19 cellular contexts compared by ENCODE assay signal in the genomic region with DNA sequence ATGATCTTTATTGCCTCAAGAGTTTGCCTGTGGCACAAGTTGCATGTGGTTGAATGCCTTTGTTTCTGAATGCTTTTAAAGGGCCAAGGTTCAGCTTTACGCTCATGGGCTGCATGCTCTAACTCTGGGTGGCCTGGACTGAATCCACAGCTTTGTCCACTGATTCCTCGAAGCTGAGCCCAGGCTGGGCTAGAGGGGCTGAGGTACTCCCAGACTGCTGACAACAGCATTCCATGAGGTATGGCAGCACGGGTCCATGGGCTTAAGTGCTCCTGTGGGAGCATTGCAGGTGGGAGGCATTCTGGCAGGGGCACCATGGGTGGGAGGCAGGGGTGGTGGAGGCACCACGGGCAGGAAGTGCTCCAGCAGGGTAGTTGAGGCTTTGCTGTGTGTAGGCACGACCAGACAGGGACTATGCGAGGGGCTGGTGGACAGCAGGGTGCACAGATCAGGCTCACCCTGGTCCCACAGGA.
DNase-seq lines count a peak whose midpoint lies in the region; ATAC-seq and TF ChIP-seq lines count a peak whose summit lies in the region.
"Had no signal": no experiment of that assay in that cellular context is flagged by ENCODE, and none has a peak within 500 bp of the region (broad histone marks: within the 10 kb centered on the region; RNA-seq: fewer than 3 reads in every experiment).

No MANE protein-coding gene starts in this region.

- no peaks in the 10 kb centered on the region for H3K4me1 Mint-ChIP-seq in activated CD4-positive, alpha-beta memory T cell treated with anti-CD3 and anti-CD28 coated beads, Interleukin-2, amount 10 ng/mL, durations not matched to agents 7 days and 5 days

- ATAC-seq in RWPE2 (ENCODE audit: low read depth) = no peak
- peak; percentile 58 for ATAC-seq in left lobe of liver
- ATAC-seq in GM18502 (IDR thresholded peaks at IDR 0.05; ENCODE audit: poor library complexity, unreplicated experiment) = no peak
- ATAC-seq: GM23338, Panc1 had no signal

- H3K9me3 Mint-ChIP-seq in activated CD4-positive, alpha-beta memory T cell treated with anti-CD3 and anti-CD28 coated beads, Interleukin-2, amount 10 ng/mL, durations not matched to agents 7 days and 5 days = peaks cover 4% of the 10 kb centered on the region

- H3K4me1 ChIP-seq in RWPE2 (ENCODE audit: insufficient read depth, poor library complexity, severe bottlenecking) (no peaks in the 10 kb centered on the region), trophoblast cell (ENCODE audit: control insufficient read depth in 1 of 2, insufficient read depth in 2 of 2, low read length in 2 of 2) (peaks cover 3% of the 10 kb centered on the region in 2 experiments)
- H3K4me1 ChIP-seq: HAP-1, SJSA1 had no signal

- no peak overlapping the region for H2BK120ac ChIP-seq in trophoblast cell (ENCODE audit: insufficient read depth, low read length, poor library complexity)

- no peak overlapping the region for H3K27ac ChIP-seq in RWPE2 (ENCODE audit: poor library complexity, severe bottlenecking)
- H3K27ac ChIP-seq in trophoblast cell (ENCODE audit: low read depth, low read length) = no peak overlapping the region
- H3K27ac ChIP-seq: SJSA1 had no signal

- H3K27me3 Mint-ChIP-seq in activated CD4-positive, alpha-beta memory T cell treated with anti-CD3 and anti-CD28 coated beads, Interleukin-2, amount 10 ng/mL, durations not matched to agents 7 days and 5 days = no peaks in the 10 kb centered on the region
- H3K27me3 Mint-ChIP-seq: CD4-positive, CD25-positive, alpha-beta regulatory T cell had no signal

- peaks cover 11% of the 10 kb centered on the region for H3K9me3 ChIP-seq in RWPE2 (ENCODE audit: severe bottlenecking)
- no peaks in the 10 kb centered on the region for H3K9me3 ChIP-seq in trophoblast cell (ENCODE audit: insufficient read depth, low read depth, low read length)
- H3K9me3 ChIP-seq: HAP-1, SJSA1 had no signal

- no peak overlapping the region for H3K14ac ChIP-seq in trophoblast cell (ENCODE audit: low read length)

- WGBS in trophoblast cell (ENCODE audit: extremely low coverage, insufficient coverage, insufficient read length) = no CpG with 5 or more reads among the region's 6 CpGs

- H4K12ac ChIP-seq in trophoblast cell (ENCODE audit: low read depth, low read length) = no peak overlapping the region

- H2BK5ac ChIP-seq in trophoblast cell (ENCODE audit: low read depth, low read length, poor library complexity) = no peak overlapping the region

- H2BK12ac ChIP-seq in trophoblast cell (ENCODE audit: low read length) = no peak overlapping the region

- no peak overlapping the region for H3K4me3 Mint-ChIP-seq in activated CD4-positive, alpha-beta memory T cell treated with anti-CD3 and anti-CD28 coated beads, Interleukin-2, amount 10 ng/mL, durations not matched to agents 7 days and 5 days
- H3K4me3 Mint-ChIP-seq: CD4-positive, CD25-positive, alpha-beta regulatory T cell; GM23338 had no signal

- CTCF ChIA-PET in activated CD4-positive, alpha-beta memory T cell treated with anti-CD3 and anti-CD28 coated beads, Interleukin-2, amount 10 ng/mL, durations not matched to agents 7 days and 5 days (lab: Charles Lee) = no interaction called here

- no peak overlapping the region for H4K8ac ChIP-seq in trophoblast cell (ENCODE audit: low read depth, low read length)

- TF ChIP-seq CTCF in RWPE2 (IDR thresholded peaks at IDR 0.05; ENCODE audit: poor library complexity, severe bottlenecking) = no peak

- no peak overlapping the region for H3K4ac ChIP-seq in trophoblast cell (ENCODE audit: low read depth, low read length)

- POLR2A ChIA-PET in activated CD4-positive, alpha-beta memory T cell treated with anti-CD3 and anti-CD28 coated beads, Interleukin-2, amount 10 ng/mL, durations not matched to agents 7 days and 5 days (lab: Charles Lee) = no interaction called here

- H2AK5ac ChIP-seq in trophoblast cell (ENCODE audit: low read length) = no peak overlapping the region

- no peak overlapping the region for H3K23ac ChIP-seq in trophoblast cell (ENCODE audit: low read length)

- H3K9ac ChIP-seq in trophoblast cell (ENCODE audit: low read length) = no peak overlapping the region

- H3K27ac Mint-ChIP-seq in activated CD4-positive, alpha-beta memory T cell treated with anti-CD3 and anti-CD28 coated beads, Interleukin-2, amount 10 ng/mL, durations not matched to agents 7 days and 5 days = no peak overlapping the region
- H3K27ac Mint-ChIP-seq: CD4-positive, CD25-positive, alpha-beta regulatory T cell; GM23338 had no signal

- H3K36me3 Mint-ChIP-seq in activated CD4-positive, alpha-beta memory T cell treated with anti-CD3 and anti-CD28 coated beads, Interleukin-2, amount 10 ng/mL, durations not matched to agents 7 days and 5 days (ENCODE audit: low read depth) = peaks cover 4% of the 10 kb centered on the region

- no peak overlapping the region for H4K91ac ChIP-seq in trophoblast cell (ENCODE audit: low read depth, low read length)

- no peak overlapping the region for H3K4me2 ChIP-seq in trophoblast cell (ENCODE audit: low read length)
- H3K4me2 ChIP-seq: GM23338 had no signal

- no peaks in the 10 kb centered on the region for H3K27me3 ChIP-seq in RWPE2 (ENCODE audit: insufficient read depth, poor library complexity, severe bottlenecking)
- no peaks in the 10 kb centered on the region for H3K27me3 ChIP-seq in trophoblast cell (ENCODE audit: insufficient read depth, low read length)
- H3K27me3 ChIP-seq: SJSA1 had no signal

- H3K36me3 ChIP-seq in RWPE2 (ENCODE audit: low read depth) (no peaks in the 10 kb centered on the region), trophoblast cell (ENCODE audit: control insufficient read depth in 1 of 2, insufficient read depth in 2 of 2, low read length in 2 of 2) (peaks cover 0 to 3% of the 10 kb centered on the region in 2 experiments)
- H3K36me3 ChIP-seq: HAP-1, SJSA1 had no signal

- H2AFZ ChIP-seq in trophoblast cell (ENCODE audit: insufficient read depth, low read length, poor library complexity) = no peak overlapping the region
- H2AFZ ChIP-seq: GM23338 had no signal

- DNase-seq in RWPE2 (ENCODE audit: low spot score) = peak; percentile 60
- DNase-seq in left lobe of liver (ENCODE audit: low spot score) = peak; percentile 48
- no peak for DNase-seq in trophoblast cell
- DNase-seq in activated CD4-positive, CD25-positive, alpha-beta regulatory T cell (lab: John Stamatoyannopoulos, UW) = no peak
- no peak for DNase-seq in SW 1271 (lab: John Stamatoyannopoulos, UW)
- DNase-seq in activated CD4-positive, alpha-beta memory T cell treated with anti-CD3 and anti-CD28 coated beads, Interleukin-2, amount 10 ng/mL, durations not matched to agents 7 days and 5 days = no peak
- DNase-seq: CD4-positive, CD25-positive, alpha-beta regulatory T cell; DMS79; Karpas-422; NCI-H1694; NCI-H2081; NCI-H2171 treated with DMSO at 0.1 percent for 48 hours; NCI-H524 treated with DMSO at 0.1 percent for 48 hours; NCI-H82 had no signal

- H3K4me3 ChIP-seq in RWPE2 (ENCODE audit: severe bottlenecking) (no peak overlapping the region), trophoblast cell (ENCODE audit: low read depth, low read length) (peak overlapping the region; percentile 34)
- H3K4me3 ChIP-seq: GM23338, HAP-1, SJSA1 had no signal

- H3K18ac ChIP-seq in trophoblast cell (ENCODE audit: low read length) = peak overlapping the region; percentile 10

- H3K79me2 ChIP-seq in trophoblast cell (ENCODE audit: control insufficient read depth, insufficient read depth, low read length, poor library complexity) = no peaks in the 10 kb centered on the region

- no peaks in the 10 kb centered on the region for H3K79me1 ChIP-seq in trophoblast cell (ENCODE audit: low read length)

Comparison
In these comparisons a context has a peak if more than half of its experiments do, and no peak if none do; other contexts are left out.
1. DNase-seq: peak in RWPE2 (single experiment) and left lobe of liver (single experiment); none in trophoblast cell (0 of 2), activated CD4-positive, CD25-positive, alpha-beta regulatory T cell (0 of 4), SW 1271 (0 of 2) and activated CD4-positive, alpha-beta memory T cell treated with anti-CD3 and anti-CD28 coated beads, Interleukin-2, amount 10 ng/mL, durations not matched to agents 7 days and 5 days (single experiment).